Comparison of ENCODE assay signal across 8 cellular contexts in the genomic region with DNA sequence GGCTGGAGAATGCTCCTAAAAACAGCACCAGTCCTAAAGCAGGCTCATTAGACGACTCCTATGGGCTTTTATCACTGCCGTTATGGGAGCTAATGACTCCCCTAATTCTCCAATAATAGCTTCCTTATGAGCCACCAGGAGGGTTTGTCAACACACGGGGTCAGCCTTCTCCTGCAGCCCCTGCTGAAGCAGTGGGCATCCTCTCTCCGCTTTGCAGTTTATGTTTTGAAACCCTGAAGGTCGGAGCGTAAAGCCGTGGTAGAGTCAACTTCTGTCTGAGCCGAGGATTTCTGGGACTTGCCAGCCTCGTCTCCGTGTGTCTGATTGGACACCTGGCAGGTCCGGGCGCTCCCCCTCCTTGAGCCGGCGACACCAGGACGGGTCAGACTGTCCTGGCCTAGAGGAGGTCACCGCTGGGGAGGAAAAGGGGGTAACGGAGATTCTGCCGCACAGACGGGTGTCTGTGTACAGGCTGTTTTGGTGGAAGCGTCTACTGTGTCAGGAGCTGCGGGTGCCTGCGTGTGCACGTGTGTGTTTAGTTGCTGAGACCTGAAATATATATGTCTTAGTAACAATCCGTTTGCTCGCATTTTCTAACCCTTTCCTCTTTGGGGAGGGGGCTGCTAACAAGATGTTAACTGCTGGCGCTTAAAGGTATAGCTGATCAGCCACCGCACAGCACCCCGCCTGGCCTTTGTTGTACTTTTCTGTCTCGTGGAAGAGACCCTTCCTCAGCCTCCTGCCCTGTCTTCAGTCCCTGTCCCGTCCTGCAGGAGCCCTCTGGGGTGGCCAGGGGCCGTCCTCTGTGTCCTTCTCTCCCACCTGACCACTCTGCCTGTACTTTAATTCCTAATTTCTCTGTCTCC. TPM values are rescaled to one million over a fixed set of nuclear protein-coding genes. Genes with fewer than 3 reads are reported as not detected.
DNase-seq lines count a peak whose midpoint lies in the region; ATAC-seq and TF ChIP-seq lines count a peak whose summit lies in the region.

No MANE protein-coding gene starts in this region.

- peak overlapping the region; percentile 83 for H3K4me2 ChIP-seq in neural cell (ENCODE audit: low read length)

- H3K27me3 Mint-ChIP-seq in endothelial cell (ENCODE audit: unreplicated experiment), result peaks cover 13% of the 10 kb centered on the region

- H3K27me3 ChIP-seq in Panc1 (ENCODE audit: control insufficient read depth, insufficient read depth, low read length) (no peaks in the 10 kb centered on the region), neural cell (ENCODE audit: insufficient read depth, low read depth, low read length) (no peaks in the 10 kb centered on the region)

- peak overlapping the region; percentile 84 for H3K9ac ChIP-seq in neural cell (ENCODE audit: low read length)

- H3F3A ChIP-seq in neural cell (ENCODE audit: insufficient read depth, low read length, poor library complexity, severe bottlenecking), result no peaks in the 10 kb centered on the region

- CTCF ChIA-PET in Panc1 (lab: Charles Lee), result no interaction called here

- H3K4me1 Mint-ChIP-seq in endothelial cell (ENCODE audit: unreplicated experiment), result peaks cover 36% of the 10 kb centered on the region

- BruUV-seq in Panc1 (replicated peaks; lab: Mats Ljungman, UMichigan), result no TSS peak

- no peaks in the 10 kb centered on the region for H3K9me2 ChIP-seq in neural cell (ENCODE audit: insufficient read depth, low read length)

- peak overlapping the region; percentile 96 for H3K4me3 Mint-ChIP-seq in endothelial cell (ENCODE audit: unreplicated experiment)

- H3K4me1 ChIP-seq in Panc1 (ENCODE audit: control insufficient read depth, insufficient read depth, low read length), result peaks cover 24% of the 10 kb centered on the region

- H3K79me2 ChIP-seq in neural cell (replicated peaks; ENCODE audit: insufficient read depth, low read length), result peaks cover 55% of the 10 kb centered on the region

- H3K9me3 ChIP-seq in Panc1 (ENCODE audit: control insufficient read depth, insufficient read depth, low read depth, low read length), result no peaks in the 10 kb centered on the region
- no peaks in the 10 kb centered on the region for H3K9me3 ChIP-seq in neural cell (ENCODE audit: low read length)

- H3K27ac Mint-ChIP-seq in endothelial cell (ENCODE audit: unreplicated experiment), result peak overlapping the region; percentile 55

- H3K36me3 Mint-ChIP-seq in endothelial cell (ENCODE audit: low read depth, unreplicated experiment), result peaks cover 7% of the 10 kb centered on the region

- no peaks in the 10 kb centered on the region for H3K9me3 Mint-ChIP-seq in endothelial cell (ENCODE audit: unreplicated experiment)

- no peak for TF ChIP-seq CTCF in Panc1 (IDR thresholded peaks at IDR 0.05)
- TF ChIP-seq CTCF in endothelial cell (IDR thresholded peaks at IDR 0.05; ENCODE audit: unreplicated experiment), result no peak
- no peak for TF ChIP-seq CTCF in neural cell (IDR thresholded peaks at IDR 0.05; ENCODE audit: poor library complexity, severe bottlenecking)

- in situ Hi-C loops in Panc1 (cut with HindIII; ENCODE audit: low pct_unique_long_range_greater_than_20kb, low sequenced_read_pairs), result no loop called here

- intact Hi-C loops in Panc1 (cut with micrococcal nuclease; ENCODE audit: unreplicated experiment), result loop anchor here (10.0 kb wide), 1 partner anchor 64 kb away; no protein-coding TSS in a partner anchor

- H2AFZ ChIP-seq in neural cell (ENCODE audit: low read depth, low read length), result no peak overlapping the region

- DNase-seq in DMS 273 (lab: John Stamatoyannopoulos, UW; ENCODE audit: unreplicated experiment) (peak; percentile 61), DMS 273 treated with DMSO at 0.1 percent for 48 hours (lab: John Stamatoyannopoulos, UW) (no peak), Panc1 (ENCODE audit: low read depth, low spot score) (peak; percentile 5), endothelial cell (ENCODE audit: low spot score) (no peak), NCI-H526 (lab: John Stamatoyannopoulos, UW) (no peak)

- H3K27ac ChIP-seq in Panc1 (ENCODE audit: low read length), result peak overlapping the region; percentile 26
- H3K27ac ChIP-seq in neural cell (ENCODE audit: low read length), result peak overlapping the region; percentile 15

- H4K20me1 ChIP-seq in neural cell (ENCODE audit: insufficient read depth), result peaks cover 15% of the 10 kb centered on the region

- TF ChIP-seq RAD21 in neural cell (conservative IDR thresholded peaks at IDR 0.05), result no peak

- POLR2A ChIA-PET in Panc1 (lab: Charles Lee), result interaction anchor here (0.5 kb wide), 1 partner anchor 216 kb away, joined by 11 read pairs; no protein-coding TSS in a partner anchor

- peak overlapping the region; percentile 59 to 71 for H3K4me3 ChIP-seq in Panc1 (ENCODE audit: low read depth in 2 of 2, low read length in 2 of 2)
- H3K4me3 ChIP-seq in neural cell (ENCODE audit: low read length), result peak overlapping the region; percentile 79

- ATAC-seq in Panc1 (peak; percentile 9; the same call in 1 of the 2 replicates), GM19023 (IDR thresholded peaks at IDR 0.05; ENCODE audit: unreplicated experiment) (no peak), GM19328 (IDR thresholded peaks at IDR 0.05; ENCODE audit: unreplicated experiment) (no peak)

- TF ChIP-seq EP300 in neural cell (conservative IDR thresholded peaks at IDR 0.05; ENCODE audit: poor library complexity, severe bottlenecking), result no peak

- H3K36me3 ChIP-seq in Panc1 (ENCODE audit: control insufficient read depth, insufficient read depth, low read length), result no peaks in the 10 kb centered on the region; the same call in 1 of the 2 replicates
- H3K36me3 ChIP-seq in neural cell (ENCODE audit: insufficient read depth, low read length), result no peaks in the 10 kb centered on the region

TF ChIP-seq in neural cell, 6 proteins besides CTCF, POLR2A, EP300 and RAD21:
- TF ChIP-seq SMC3 (conservative IDR thresholded peaks at IDR 0.05; ENCODE audit: poor library complexity), result no peak
- peak; percentile 52 for TF ChIP-seq MXI1 (conservative IDR thresholded peaks at IDR 0.05; ENCODE audit: poor library complexity, severe bottlenecking)
- no peak for TF ChIP-seq TAF1 (IDR thresholded peaks at IDR 0.05; ENCODE audit: low read depth)
- TF ChIP-seq EZH2 (IDR thresholded peaks at IDR 0.05; ENCODE audit: borderline replicate concordance, insufficient read depth, low read length, poor library complexity, severe bottlenecking), result no peak
- no peak for TF ChIP-seq REST (IDR thresholded peaks at IDR 0.05; ENCODE audit: borderline replicate concordance)
- no peak for TF ChIP-seq POLR2AphosphoS5 (IDR thresholded peaks at IDR 0.05)

RNA-seq across cellular contexts. Expression of gene KDM4B, which starts 1.9 kb away (rescaled TPM):
- 18.4 TPM for total RNA-seq in Panc1 (2021; ENCODE audit: unreplicated experiment)
- polyA plus RNA-seq in Panc1 (2012; ENCODE audit: insufficient read length), result 27.4 TPM
- 42.4 TPM for total RNA-seq in endothelial cell (ENCODE audit: unreplicated experiment)
- 19.1 and 19.6 TPM in 2 replicates for polyA plus RNA-seq in neural cell
- polyA minus RNA-seq in neural cell, result 45.0 and 54.3 TPM in 2 replicates

Comparison
In these comparisons a context has a peak if more than half of its experiments do, and no peak if none do; other contexts are left out.
1. DNase-seq: peak in DMS 273 (single experiment) and Panc1 (single experiment); none in DMS 273 treated with DMSO at 0.1 percent for 48 hours (single experiment), endothelial cell (single experiment) and NCI-H526 (0 of 2).